29 cellular contexts compared by ENCODE assay signal in the genomic region with DNA sequence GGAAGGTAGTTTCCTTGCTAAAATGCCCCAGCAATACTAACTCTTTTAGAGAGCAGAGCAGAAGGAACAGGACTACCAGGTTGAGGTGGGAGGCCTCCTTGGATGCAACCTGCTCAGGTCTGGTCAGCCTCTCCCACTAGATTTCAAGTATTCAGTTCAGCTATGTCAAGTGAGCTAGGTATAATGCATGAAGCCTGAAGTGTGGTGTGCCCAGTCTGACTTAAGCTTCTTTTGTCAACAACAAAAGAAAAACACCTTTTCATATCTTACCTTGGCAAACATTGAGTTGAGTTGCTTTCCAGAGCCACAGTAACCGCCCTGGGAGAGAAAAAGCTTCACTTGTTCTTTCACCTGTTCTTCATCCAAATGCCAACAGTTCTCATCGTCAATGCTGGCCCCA.
"Had no signal": no experiment of that assay in that cellular context is flagged by ENCODE, and none has a peak within 500 bp of the region (broad histone marks: within the 10 kb centered on the region; RNA-seq: fewer than 3 reads in every experiment).

No MANE protein-coding gene starts in this region.

- ATAC-seq: left cardiac atrium; mucosa of descending colon; naive thymus-derived CD8-positive, alpha-beta T cell; right cardiac atrium; sciatic nerve had no signal

- H3K9me3 Mint-ChIP-seq: memory B cell; naive thymus-derived CD8-positive, alpha-beta T cell; nephron; neural crest cell; stimulated activated naive CD8-positive, alpha-beta T cell treated with anti-CD3 and anti-CD28 coated beads, Interleukin-15, Interleukin-2, amounts not matched to agents 100 ng/mL and 50 ng/mL, for 24 hours; type B pancreatic cell had no signal

- DNase-seq: hippocampal formation; kidney glomerular epithelial cell; left cardiac atrium; left ventricle myocardium inferior; midbrain; mucosa of descending colon; naive thymus-derived CD8-positive, alpha-beta T cell; nucleus accumbens; pancreas; posterior cingulate gyrus; retina; right cardiac atrium; stimulated activated CD4-positive, alpha-beta T cell treated with anti-CD3 and anti-CD28 coated beads, Interleukin-12 subunit alpha, Interleukin-12 subunit beta, amount 100 ng/mL, for 4 hours; stimulated activated CD4-positive, alpha-beta T cell treated with anti-CD3 and anti-CD28 coated beads, Interleukin-15, amount 100 ng/mL, for 24 hours; stimulated activated CD4-positive, alpha-beta T cell treated with anti-CD3 and anti-CD28 coated beads, Interleukin-2, amount 100 ng/mL, for 24 hours; stimulated activated CD4-positive, alpha-beta T cell treated with anti-CD3 and anti-CD28 coated beads, Interleukin-4, amount 100 ng/mL, for 1 hour; stimulated activated naive CD4-positive, alpha-beta T cell had no signal

- H3K36me3 Mint-ChIP-seq: memory B cell, type B pancreatic cell had no signal

- H3K4me3 Mint-ChIP-seq: memory B cell; naive thymus-derived CD8-positive, alpha-beta T cell; nephron; neural crest cell; stimulated activated naive CD8-positive, alpha-beta T cell treated with anti-CD3 and anti-CD28 coated beads, Interleukin-15, Interleukin-2, amounts not matched to agents 100 ng/mL and 50 ng/mL, for 24 hours; type B pancreatic cell had no signal

- H3K27me3 ChIP-seq: pancreas, suprapubic skin, tibial nerve, vagina had no signal

- H3K27ac ChIP-seq: left ventricle myocardium inferior, pancreas, prostate gland, skin epidermis, suprapubic skin, thoracic aorta, tibial nerve, vagina had no signal

- H3K27ac Mint-ChIP-seq: memory B cell, nephron, type B pancreatic cell had no signal

- H3K36me3 ChIP-seq: prostate gland, thoracic aorta had no signal

- H3K4me1 Mint-ChIP-seq: naive thymus-derived CD8-positive, alpha-beta T cell; nephron; neural crest cell had no signal

- H3K4me1 ChIP-seq: left ventricle myocardium inferior, prostate gland, suprapubic skin, tibial nerve, vagina had no signal

- H3K4me3 ChIP-seq: left ventricle myocardium inferior, mucosa of descending colon, pancreas, prostate gland, skin epidermis, suprapubic skin, thoracic aorta, tibial nerve, vagina had no signal

- H3K27me3 Mint-ChIP-seq: memory B cell; naive thymus-derived CD8-positive, alpha-beta T cell; stimulated activated naive CD8-positive, alpha-beta T cell treated with anti-CD3 and anti-CD28 coated beads, Interleukin-15, Interleukin-2, amounts not matched to agents 100 ng/mL and 50 ng/mL, for 24 hours; type B pancreatic cell had no signal

- H3K9me3 ChIP-seq: left ventricle myocardium inferior, mucosa of descending colon, pancreas, prostate gland, suprapubic skin, thoracic aorta, tibial nerve, vagina had no signal
